Comparison of ENCODE assay signal across 18 cellular contexts in genomic region chr4:101921370-101921769, GRCh38.
DNase-seq lines count a peak whose midpoint lies in the region; ATAC-seq, FAIRE-seq and TF ChIP-seq lines count a peak whose summit lies in the region.
"Had no signal": no experiment of that assay in that cellular context is flagged by ENCODE, and none has a peak within 500 bp of the region (broad histone marks: within the 10 kb centered on the region; RNA-seq: fewer than 3 reads in every experiment).

No MANE protein-coding gene starts in this region.

- H3K4me1 ChIP-seq in small intestine (ENCODE audit: control insufficient read depth in 2 of 2, insufficient read depth in 1 of 2, low read depth in 1 of 2, low read length in 1 of 2) (no peaks in the 10 kb centered on the region), osteoblast (ENCODE audit: insufficient read depth, low read length) (no peaks in the 10 kb centered on the region)
- H3K4me1 ChIP-seq: BLaER1 treated with 17β-estradiol and CSF1 and Interleukin-3, amounts not matched to agents 10 nM and 100 nM; HAP-1 had no signal

- peak; percentile 2 for DNase-seq in DMS 273 (lab: John Stamatoyannopoulos, UW; ENCODE audit: unreplicated experiment)
- DNase-seq in DMS 273 treated with DMSO at 0.1 percent for 48 hours (lab: John Stamatoyannopoulos, UW) = no peak
- DNase-seq in SHP77 (lab: John Stamatoyannopoulos, UW) = peak; percentile 1 to 5
- DNase-seq in small intestine = peak; percentile 6
- DNase-seq in stimulated activated CD4-positive, alpha-beta T cell treated with anti-CD3 and anti-CD28 coated beads, Interleukin-4, amount 100 ng/mL, for 24 hours = no peak
- no peak for DNase-seq in osteoblast (ENCODE audit: insufficient read length, low spot score, missing footprints)
- DNase-seq: 8988T; Calu3; CD4-positive, alpha-beta T cell; DMS79; HFFc6; KBM-7 had no signal

- TF ChIP-seq CTCF in osteoblast (IDR thresholded peaks at IDR 0.05; ENCODE audit: extremely low read depth, low read depth, low read length) = no peak

- H3K27me3 Mint-ChIP-seq in IgD-negative memory B cell = no peaks in the 10 kb centered on the region
- H3K27me3 Mint-ChIP-seq: CD4-positive, alpha-beta T cell had no signal

- H3K27ac ChIP-seq in small intestine (ENCODE audit: low read depth in 1 of 2, low read length in 1 of 2) (no peak overlapping the region), osteoblast (ENCODE audit: low read depth, low read length) (no peak overlapping the region)
- H3K27ac ChIP-seq: BLaER1 treated with 17β-estradiol and CSF1 and Interleukin-3, amounts not matched to agents 10 nM and 100 nM had no signal

- H3K27me3 ChIP-seq in small intestine (ENCODE audit: control insufficient read depth in 2 of 2, insufficient read depth in 2 of 2, low read length in 2 of 2) (no peaks in the 10 kb centered on the region), osteoblast (ENCODE audit: insufficient read depth, low read length) (no peaks in the 10 kb centered on the region)
- H3K27me3 ChIP-seq: BLaER1 treated with 17β-estradiol and CSF1 and Interleukin-3, amounts not matched to agents 10 nM and 100 nM had no signal

- H2AFZ ChIP-seq in osteoblast (ENCODE audit: low read length) = no peak overlapping the region

- H3K79me2 ChIP-seq in osteoblast (ENCODE audit: insufficient read depth, low read length) = no peaks in the 10 kb centered on the region

- no peak overlapping the region for H3K4me2 ChIP-seq in osteoblast (ENCODE audit: insufficient read depth, low read length)
- H3K4me2 ChIP-seq: BLaER1 treated with 17β-estradiol and CSF1 and Interleukin-3, amounts not matched to agents 10 nM and 100 nM had no signal

- peaks cover 9% of the 10 kb centered on the region for H3K36me3 Mint-ChIP-seq in IgD-negative memory B cell

- WGBS in small intestine, 3 donors = 14 to 33% (median 20%) methylated on average over 3 of the region's 3 CpGs

- FAIRE-seq in small intestine (lab: Jason Lieb, UNC) = no peak
- FAIRE-seq: GM12891, H1 had no signal

- no peaks in the 10 kb centered on the region for H3K9me3 Mint-ChIP-seq in IgD-negative memory B cell
- H3K9me3 Mint-ChIP-seq: CD4-positive, alpha-beta T cell; HFFc6 had no signal

- H4K20me1 ChIP-seq in osteoblast (ENCODE audit: insufficient read depth, low read length) = no peaks in the 10 kb centered on the region
- H4K20me1 ChIP-seq: BLaER1 treated with 17β-estradiol and CSF1 and Interleukin-3, amounts not matched to agents 10 nM and 100 nM had no signal

- no peak overlapping the region for H3K4me3 Mint-ChIP-seq in IgD-negative memory B cell
- H3K4me3 Mint-ChIP-seq: CD4-positive, alpha-beta T cell; HFFc6 had no signal

- ATAC-seq in GM21528 (IDR thresholded peaks at IDR 0.05; ENCODE audit: low FRiP score, unreplicated experiment) = no peak

- H3K36me3 ChIP-seq in small intestine (ENCODE audit: control insufficient read depth in 2 of 2, insufficient read depth in 2 of 2, low read length in 2 of 2) (no peaks in the 10 kb centered on the region), osteoblast (ENCODE audit: insufficient read depth, low read length) (no peaks in the 10 kb centered on the region)
- H3K36me3 ChIP-seq: BLaER1 treated with 17β-estradiol and CSF1 and Interleukin-3, amounts not matched to agents 10 nM and 100 nM; HAP-1 had no signal

- H3K4me1 Mint-ChIP-seq in IgD-negative memory B cell = peaks cover 11 to 29% (median 12%) of the 10 kb centered on the region in 3 donors

- no peaks in the 10 kb centered on the region for H3K9me3 ChIP-seq in small intestine (ENCODE audit: control insufficient read depth, low read depth)
- no peaks in the 10 kb centered on the region for H3K9me3 ChIP-seq in osteoblast (ENCODE audit: low read depth, low read length)
- H3K9me3 ChIP-seq: BLaER1 treated with 17β-estradiol and CSF1 and Interleukin-3, amounts not matched to agents 10 nM and 100 nM; HAP-1 had no signal

- no peak overlapping the region for H3K4me3 ChIP-seq in small intestine (ENCODE audit: low read depth in 1 of 2, low read length in 2 of 2)
- H3K4me3 ChIP-seq in osteoblast (ENCODE audit: insufficient read depth, low read length) = no peak overlapping the region
- H3K4me3 ChIP-seq: BLaER1 treated with 17β-estradiol and CSF1 and Interleukin-3, amounts not matched to agents 10 nM and 100 nM; HAP-1 had no signal

- H3K27ac Mint-ChIP-seq in IgD-negative memory B cell = peak overlapping the region; percentile 14 to 66 (median 45)
- H3K27ac Mint-ChIP-seq: CD4-positive, alpha-beta T cell; HFFc6 had no signal

Comparison
In these comparisons a context has a peak if more than half of its experiments do, and no peak if none do; other contexts are left out.
1. DNase-seq: peak in DMS 273 (single experiment), SHP77 (2 of 2) and small intestine (single experiment); none in DMS 273 treated with DMSO at 0.1 percent for 48 hours (single experiment), stimulated activated CD4-positive, alpha-beta T cell treated with anti-CD3 and anti-CD28 coated beads, Interleukin-4, amount 100 ng/mL, for 24 hours (single experiment) and osteoblast (single experiment).